In genomic region chr20:4053071-4053470, GRCh38 we compare ENCODE assay signal across 15 cellular contexts. TPM values are rescaled to one million over a fixed set of nuclear protein-coding genes. Genes with fewer than 3 reads are reported as not detected.
DNase-seq lines count a peak whose midpoint lies in the region; ATAC-seq and TF ChIP-seq lines count a peak whose summit lies in the region.
"Had no signal": no experiment of that assay in that cellular context is flagged by ENCODE, and none has a peak within 500 bp of the region (broad histone marks: within the 10 kb centered on the region; RNA-seq: fewer than 3 reads in every experiment).

No MANE protein-coding gene starts in this region.

- no peaks in the 10 kb centered on the region for H3K36me3 ChIP-seq in GM23248 (ENCODE audit: low read depth)
- H3K36me3 ChIP-seq in SK-N-MC (ENCODE audit: insufficient read depth, low read length), result no peaks in the 10 kb centered on the region
- no peaks in the 10 kb centered on the region for H3K36me3 ChIP-seq in brain microvascular endothelial cell (replicated peaks)
- no peaks in the 10 kb centered on the region for H3K36me3 ChIP-seq in PC-3 (ENCODE audit: low read depth, low read length)

- no peak for TF ChIP-seq CTCF in HL-60 (IDR thresholded peaks at IDR 0.05; ENCODE audit: insufficient read depth, low read length)
- no peak for TF ChIP-seq CTCF in brain microvascular endothelial cell (IDR thresholded peaks at IDR 0.05; ENCODE audit: low read depth, low read length, missing control alignments)
- TF ChIP-seq CTCF in PC-3 (conservative IDR thresholded peaks at IDR 0.05; ENCODE audit: low read depth, low read length), result no peak

- H3K27ac ChIP-seq in GM23248 (peak overlapping the region; percentile 61), HL-60 (replicated peaks) (peak overlapping the region; percentile 46), SK-N-MC (peak overlapping the region; percentile 63; the same call in 1 of the 2 replicates), brain microvascular endothelial cell (peak overlapping the region; percentile 47), PC-3 (ENCODE audit: low read length) (no peak overlapping the region)

- H3K9me2 ChIP-seq in GM23248 (ENCODE audit: insufficient read depth), result no peaks in the 10 kb centered on the region
- no peaks in the 10 kb centered on the region for H3K9me2 ChIP-seq in PC-3 (replicated peaks; ENCODE audit: low read length)

- no TSS peak for BruUV-seq in PC-3 (replicated peaks; lab: Mats Ljungman, UMichigan)

- H3K4me2 ChIP-seq in GM23248 (ENCODE audit: unreplicated experiment) (peak overlapping the region; percentile 25), PC-3 (ENCODE audit: low read length) (no peak overlapping the region)
- H3K4me2 ChIP-seq: GM23338 had no signal

- H2AFZ ChIP-seq in GM23248, result no peak overlapping the region
- H2AFZ ChIP-seq in PC-3 (ENCODE audit: low read length), result no peak overlapping the region
- H2AFZ ChIP-seq: GM23338 had no signal

- intact Hi-C loops in PC-3 (cut with micrococcal nuclease), result no loop called here

- in situ Hi-C loops in GM23248 (cut with MboI) (no loop called here), brain microvascular endothelial cell (cut with HindIII; ENCODE audit: low pct_ligation_motif_present, low sequenced_read_pairs) (no loop called here)

- CTCF ChIA-PET in PC-3 (lab: Charles Lee), result no interaction called here

- H3F3A ChIP-seq in GM23248 (ENCODE audit: insufficient read depth), result peaks cover 13% of the 10 kb centered on the region
- H3F3A ChIP-seq in PC-3 (ENCODE audit: low read length, unreplicated experiment), result no peaks in the 10 kb centered on the region

- POLR2A ChIA-PET in PC-3 (lab: Charles Lee; ENCODE audit: unreplicated experiment), result no interaction called here

- H3K4me3 ChIP-seq in GM23248 (no peak overlapping the region), HL-60 (replicated peaks; ENCODE audit: insufficient read depth, low read length) (no peak overlapping the region), SK-N-MC (no peak overlapping the region), brain microvascular endothelial cell (ENCODE audit: low read depth, low read length) (no peak overlapping the region), PC-3 (ENCODE audit: low read length) (no peak overlapping the region)
- H3K4me3 ChIP-seq: GM23338 had no signal

- H4K20me1 ChIP-seq in GM23248 (ENCODE audit: insufficient read depth), result no peaks in the 10 kb centered on the region
- H4K20me1 ChIP-seq in PC-3 (ENCODE audit: low read length), result no peaks in the 10 kb centered on the region

- H3K79me2 ChIP-seq in GM23248 (ENCODE audit: insufficient read depth) (no peaks in the 10 kb centered on the region), PC-3 (ENCODE audit: low read length) (no peaks in the 10 kb centered on the region)

- H3K4me1 ChIP-seq in GM23248 (ENCODE audit: insufficient read depth), result peaks cover 22% of the 10 kb centered on the region
- no peaks in the 10 kb centered on the region for H3K4me1 ChIP-seq in PC-3 (ENCODE audit: insufficient read depth, low read length)

- H3K9me3 ChIP-seq in GM23248 (ENCODE audit: low read depth) (no peaks in the 10 kb centered on the region), SK-N-MC (ENCODE audit: low read depth, low read length) (no peaks in the 10 kb centered on the region), PC-3 (ENCODE audit: low read length) (no peaks in the 10 kb centered on the region)

- ATAC-seq in PC-3 (no peak), GM21825 (IDR thresholded peaks at IDR 0.05; ENCODE audit: unreplicated experiment) (no peak)
- ATAC-seq: CD8-positive, alpha-beta T cell; GM23338 had no signal

- no peaks in the 10 kb centered on the region for H3K27me3 ChIP-seq in GM23248 (replicated peaks; ENCODE audit: insufficient read depth)
- H3K27me3 ChIP-seq in HL-60 (ENCODE audit: insufficient read depth, poor library complexity, severe bottlenecking), result no peaks in the 10 kb centered on the region
- no peaks in the 10 kb centered on the region for H3K27me3 ChIP-seq in brain microvascular endothelial cell (replicated peaks)
- H3K27me3 ChIP-seq in PC-3 (ENCODE audit: low read length), result no peaks in the 10 kb centered on the region

- DNase-seq in GM23248, result no peak
- DNase-seq in HL-60 (ENCODE audit: low read depth in 1 of 2, low spot score in 1 of 2), result no peak
- no peak for DNase-seq in SK-N-MC (ENCODE audit: low read depth, low spot score)
- no peak for DNase-seq in brain microvascular endothelial cell
- no peak for DNase-seq in PC-3
- no peak for DNase-seq in NCI-H1436 (lab: John Stamatoyannopoulos, UW)
- no peak for DNase-seq in NCI-H2107 treated with DMSO at 0.1 percent for 48 hours (lab: John Stamatoyannopoulos, UW; ENCODE audit: unreplicated experiment)
- DNase-seq: CD8-positive, alpha-beta T cell; COR-L47; DMS153; DMS79 treated with DMSO at 0.1 percent for 48 hours; H7; KBM-7 had no signal

- no peak overlapping the region for H3K9ac ChIP-seq in GM23248
- H3K9ac ChIP-seq in SK-N-MC (ENCODE audit: insufficient read length), result no peak overlapping the region
- H3K9ac ChIP-seq in PC-3 (ENCODE audit: low read length), result no peak overlapping the region

RNA-seq across cellular contexts. Expression of gene RNF24, which starts 37.7 kb away (rescaled TPM):
- 20.1 and 24.7 TPM in 2 replicates for total RNA-seq in GM23248 (2014; rRNA removed; shearing (Covaris generic))
- polyA plus RNA-seq in GM23248 (2016; fragmentation: Nextera tagmentation; extraction: Ambion mirVana), result 44.8 and 47.4 TPM in 2 replicates
- total RNA-seq in PC-3 (2014; rRNA removed), result 8.2 and 10.5 TPM in 2 replicates
